In the genomic region with DNA sequence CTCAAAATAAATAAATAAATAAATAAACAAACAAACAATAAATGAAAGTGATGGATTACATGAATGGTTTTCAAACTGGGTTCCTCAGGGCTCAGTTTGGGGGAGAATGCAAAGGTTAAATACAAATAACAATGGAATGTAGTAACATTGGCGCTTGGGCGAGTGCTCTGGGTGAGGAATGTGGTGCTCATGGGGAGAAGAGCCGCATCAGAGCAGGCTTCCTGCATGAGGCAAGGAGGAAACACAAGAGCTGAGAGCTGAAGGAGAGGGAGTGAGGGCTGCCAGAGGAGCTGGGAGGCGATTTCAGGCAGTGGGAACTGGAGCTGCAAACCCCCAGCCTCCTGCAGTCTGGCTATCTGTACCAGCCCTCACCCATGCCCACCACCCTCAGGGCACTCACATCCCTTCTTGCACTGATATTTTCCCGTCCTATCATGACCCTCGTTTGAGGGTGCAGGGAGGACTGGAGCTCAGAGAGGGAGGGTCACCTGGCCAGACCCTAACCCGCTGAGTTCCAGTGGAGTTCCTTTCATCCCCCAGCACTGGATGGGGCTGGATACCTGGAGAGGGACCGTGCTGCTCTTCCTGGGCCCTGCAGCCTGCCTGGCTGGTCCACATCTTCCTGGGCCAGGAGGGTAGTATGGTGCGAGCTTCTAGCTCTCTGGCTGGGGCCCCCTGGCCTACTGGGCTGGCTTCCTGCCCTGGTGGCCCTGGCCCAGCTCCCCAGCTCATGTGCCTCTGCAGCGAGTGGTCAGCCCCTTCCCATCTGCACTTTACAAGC, we compare ENCODE assay signal across 8 cellular contexts. TPM values are rescaled to one million over a fixed set of nuclear protein-coding genes. Genes with fewer than 3 reads are reported as not detected.
"Had no signal": no experiment of that assay in that cellular context is flagged by ENCODE, and none has a peak within 500 bp of the region (broad histone marks: within the 10 kb centered on the region; RNA-seq: fewer than 3 reads in every experiment).

No MANE protein-coding gene starts in this region.

RNA-seq across cellular contexts. Expression of a gene that starts 8.3 kb away (rescaled TPM):
- total RNA-seq: esophagus muscularis mucosa, mammary epithelial cell, osteocyte, psoas muscle, skeletal muscle tissue had no signal
- polyA plus RNA-seq: heart left ventricle, hepatocyte, stomach had no signal
